Comparison of ENCODE assay signal across 36 cellular contexts in the genomic region with DNA sequence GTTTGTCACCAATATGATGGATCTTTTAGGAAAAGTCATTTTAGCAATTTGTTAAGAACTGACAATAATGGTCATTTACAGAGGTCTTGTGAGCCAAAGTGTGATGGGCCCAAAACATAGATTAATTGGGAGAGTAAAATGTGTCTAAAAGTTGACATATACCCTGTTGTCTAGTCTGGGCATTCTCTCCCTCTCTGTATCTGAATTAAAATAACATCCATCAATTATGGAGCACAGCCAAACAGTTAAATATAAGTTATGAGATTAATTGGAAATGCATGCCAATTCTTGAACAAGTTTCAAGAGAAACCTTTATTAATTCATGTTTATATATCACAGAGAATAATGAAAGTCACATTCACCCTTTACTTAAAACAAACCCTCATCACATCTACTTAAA. TPM values are rescaled to one million over a fixed set of nuclear protein-coding genes. Genes with fewer than 3 reads are reported as not detected.
"Had no signal": no experiment of that assay in that cellular context is flagged by ENCODE, and none has a peak within 500 bp of the region (broad histone marks: within the 10 kb centered on the region; RNA-seq: fewer than 3 reads in every experiment).

No MANE protein-coding gene starts in this region.

- H3K9me3 ChIP-seq: MG63 had no signal

- H3K9ac ChIP-seq: KMS-11 had no signal

- DNase-seq: Karpas-422, Kasumi-1, KG1, MG63, MM.1S, MV-4-11, NCI-H1048, NCI-H1092, NCI-H1092 treated with DMSO at 0.1 percent for 48 hours, NCI-H1105, NCI-H1105 treated with DMSO at 0.1 percent for 48 hours, NCI-H1417, NCI-H1417 treated with DMSO at 0.1 percent for 48 hours, NCI-H1436, NCI-H1436 treated with DMSO at 0.1 percent for 48 hours, NCI-H146, NCI-H1694, NCI-H1694 treated with DMSO at 0.1 percent for 48 hours, NCI-H187, NCI-H187 treated with DMSO at 0.1 percent for 48 hours, NCI-H1930, NCI-H2029, NCI-H2029 treated with DMSO at 0.1 percent for 48 hours, NCI-H2081, NCI-H2081 treated with DMSO at 0.1 percent for 48 hours, NCI-H2107, NCI-H2171, NCI-H2171 treated with DMSO at 0.1 percent for 48 hours, NCI-H2227 treated with DMSO at 0.1 percent for 48 hours, NCI-H226, NCI-H345, NCI-H446, NCI-H446 treated with DMSO at 0.1 percent for 48 hours had no signal

- H3K4me3 ChIP-seq: MG63 had no signal

- H3K36me3 ChIP-seq: MG63 had no signal

- H3K27me3 ChIP-seq: MG63 had no signal

- H3K27ac ChIP-seq: KMS-11 had no signal

- H3K4me2 ChIP-seq: KMS-11 had no signal

RNA-seq across cellular contexts. Expression of a gene that starts 13.6 kb away (rescaled TPM):
- total RNA-seq: M059J, NCI-H460 had no signal
